ENCODE assay signal across 2 cellular contexts in genomic region chr12:27517961-27518668, GRCh38.
TF ChIP-seq lines count a peak whose summit lies in the region.

No MANE protein-coding gene starts in this region.

TF ChIP-seq in SK-N-SH, 30 proteins besides CTCF, POLR2A, EP300 and RAD21 (continued from another document and continues in another):
- no peak for TF ChIP-seq USF1 (IDR thresholded peaks at IDR 0.05; ENCODE audit: borderline replicate concordance, low read depth)
- TF ChIP-seq ZBTB33 (IDR thresholded peaks at IDR 0.05; ENCODE audit: borderline replicate concordance, low read depth), result no peak
- no peak for TF ChIP-seq SIN3A (IDR thresholded peaks at IDR 0.05; ENCODE audit: borderline replicate concordance, low read depth, low read length)
- no peak for TF ChIP-seq GABPA (IDR thresholded peaks at IDR 0.05; ENCODE audit: low read depth)
- no peak for TF ChIP-seq FOSL2 (IDR thresholded peaks at IDR 0.05; ENCODE audit: borderline replicate concordance, low read depth)
- TF ChIP-seq MXI1 (IDR thresholded peaks at IDR 0.05; ENCODE audit: low read depth, low read length), result peak; percentile 61; the same call in 1 of the 2 replicates
- no peak for TF ChIP-seq EZH2phosphoT487 (IDR thresholded peaks at IDR 0.05; ENCODE audit: borderline replicate concordance, low read depth)
- TF ChIP-seq RXRA (IDR thresholded peaks at IDR 0.05; ENCODE audit: borderline replicate concordance, low read depth), result no peak
- 0 out of 2 replicates have a peak, but pooled peaks have one; percentile 39 for TF ChIP-seq FOXJ3 (CRISPR knock-in tag; IDR thresholded peaks at IDR 0.05)
- no peak for TF ChIP-seq NRF1 (IDR thresholded peaks at IDR 0.05; ENCODE audit: low read depth, low read length)
- TF ChIP-seq NFIC (IDR thresholded peaks at IDR 0.05; ENCODE audit: borderline replicate concordance), result no peak
- no peak; the same call in 1 of the 2 replicates for TF ChIP-seq TEAD4 (IDR thresholded peaks at IDR 0.05; ENCODE audit: borderline replicate concordance, insufficient read depth)
- TF ChIP-seq FOXM1 (IDR thresholded peaks at IDR 0.05; ENCODE audit: low read depth), result no peak
- no peak for TF ChIP-seq TAF1 (IDR thresholded peaks at IDR 0.05; ENCODE audit: borderline replicate concordance, low read depth, low read length)
- no peak for TF ChIP-seq JUND (IDR thresholded peaks at IDR 0.05)
- peak; percentile 83 for TF ChIP-seq GATA2 (CRISPR knock-in tag; IDR thresholded peaks at IDR 0.05)
- TF ChIP-seq SMC3 (IDR thresholded peaks at IDR 0.05; ENCODE audit: low read depth, low read length), result no peak
- peak; percentile 80 for TF ChIP-seq POLR2AphosphoS5 (IDR thresholded peaks at IDR 0.05; ENCODE audit: low read depth, low read length)
- no peak for TF ChIP-seq MEF2A (IDR thresholded peaks at IDR 0.05; ENCODE audit: borderline replicate concordance, low read depth)
- no peak for TF ChIP-seq USF2 (IDR thresholded peaks at IDR 0.05; ENCODE audit: borderline replicate concordance, low read depth, low read length)
- TF ChIP-seq IRF3 (IDR thresholded peaks at IDR 0.05; ENCODE audit: low read depth, low read length), result no peak
- no peak for TF ChIP-seq ELF1 (IDR thresholded peaks at IDR 0.05)
- TF ChIP-seq REST (IDR thresholded peaks at IDR 0.05; ENCODE audit: low read depth, low read length), result no peak
- TF ChIP-seq YY1 (IDR thresholded peaks at IDR 0.05; ENCODE audit: low read depth), result no peak
- no peak for TF ChIP-seq RFX5 (IDR thresholded peaks at IDR 0.05; ENCODE audit: low read length)
- peak; percentile 93 for TF ChIP-seq RCOR1 (IDR thresholded peaks at IDR 0.05; ENCODE audit: low read length)

TF ChIP-seq in GM23338, 12 proteins besides CTCF, POLR2A, EP300 and RAD21 (continued from another document):
- no peak for TF ChIP-seq ZNF462 (CRISPR knock-in tag; IDR thresholded peaks at IDR 0.05)
- no peak for TF ChIP-seq CREB1 (CRISPR knock-in tag; IDR thresholded peaks at IDR 0.05; ENCODE audit: low read depth)
- no peak for TF ChIP-seq REST (IDR thresholded peaks at IDR 0.05; ENCODE audit: unreplicated experiment)
- no peak for TF ChIP-seq ZNF114 (CRISPR knock-in tag; IDR thresholded peaks at IDR 0.05)
